Comparison of ENCODE assay signal across 20 cellular contexts in genomic region chr10:46037107-46037900, GRCh38. TPM values are rescaled to one million over a fixed set of nuclear protein-coding genes. Genes with fewer than 3 reads are reported as not detected.
DNase-seq lines count a peak whose midpoint lies in the region; ATAC-seq and TF ChIP-seq lines count a peak whose summit lies in the region.
"Had no signal": no experiment of that assay in that cellular context is flagged by ENCODE, and none has a peak within 500 bp of the region (broad histone marks: within the 10 kb centered on the region; RNA-seq: fewer than 3 reads in every experiment).

No MANE protein-coding gene starts in this region.

- H3K4me3 Mint-ChIP-seq in activated CD8-positive, alpha-beta memory T cell treated with anti-CD3 and anti-CD28 coated beads, Interleukin-2, amount 10 ng/mL, durations not matched to agents 7 days and 5 days, result no peak overlapping the region
- H3K4me3 Mint-ChIP-seq in H9, result no peak overlapping the region
- H3K4me3 Mint-ChIP-seq: CD4-positive, alpha-beta T cell; GM23338 had no signal

- no peak overlapping the region for H2BK20ac ChIP-seq in H9 (ENCODE audit: low read depth, low read length, poor library complexity, severe bottlenecking)

- no peak overlapping the region for H3K56ac ChIP-seq in mesendoderm (ENCODE audit: low read length)
- H3K56ac ChIP-seq in H9 (ENCODE audit: insufficient read length, low read depth, low read length), result no peak overlapping the region

- no peak overlapping the region for H3T11ph ChIP-seq in H9 (ENCODE audit: low read length)

- H3K36me3 Mint-ChIP-seq in activated CD8-positive, alpha-beta memory T cell treated with anti-CD3 and anti-CD28 coated beads, Interleukin-2, amount 10 ng/mL, durations not matched to agents 7 days and 5 days, result no peaks in the 10 kb centered on the region
- no peaks in the 10 kb centered on the region for H3K36me3 Mint-ChIP-seq in H9 (ENCODE audit: insufficient read depth in 1 of 3, low read depth in 3 of 3)

- H2BK12ac ChIP-seq in H9 (ENCODE audit: insufficient read length, low read depth, low read length), result no peak overlapping the region

- no peak overlapping the region for H3K27ac ChIP-seq in mesendoderm (ENCODE audit: low read depth, low read length)
- no peak overlapping the region for H3K27ac ChIP-seq in H9 (ENCODE audit: insufficient read length, low read depth, low read length)
- H3K27ac ChIP-seq: 22Rv1, A549, C4-2B, HL-60 had no signal

- peak overlapping the region; percentile 7 for H3K4me3 ChIP-seq in endocrine pancreas (ENCODE audit: control insufficient read depth, insufficient read depth, low read length)
- H3K4me3 ChIP-seq in mesendoderm (ENCODE audit: low read length), result no peak overlapping the region
- H3K4me3 ChIP-seq: A549, GM23338 had no signal

- no peaks in the 10 kb centered on the region for H3K9me3 ChIP-seq in endocrine pancreas (ENCODE audit: control insufficient read depth, low read length)
- no peaks in the 10 kb centered on the region for H3K9me3 ChIP-seq in H9 (ENCODE audit: control insufficient read depth, low read depth, low read length)
- H3K9me3 ChIP-seq: A549, Caco-2 had no signal

- H2BK5ac ChIP-seq in mesendoderm (ENCODE audit: low read length) (no peak overlapping the region), H9 (ENCODE audit: insufficient read length, low read length) (no peak overlapping the region)

- H3K36me3 ChIP-seq in endocrine pancreas (ENCODE audit: control insufficient read depth, insufficient read depth, low read length) (no peaks in the 10 kb centered on the region), mesendoderm (ENCODE audit: control insufficient read depth, insufficient read depth, low read length) (no peaks in the 10 kb centered on the region)

- no peak for ATAC-seq in activated CD8-positive, alpha-beta memory T cell treated with anti-CD3 and anti-CD28 coated beads, Interleukin-2, amount 10 ng/mL, durations not matched to agents 7 days and 5 days
- no peak for ATAC-seq in GM21825 (IDR thresholded peaks at IDR 0.05; ENCODE audit: unreplicated experiment)
- ATAC-seq: GM23338 had no signal

- H3K27me3 ChIP-seq in endocrine pancreas (ENCODE audit: control insufficient read depth, insufficient read depth, low read length) (no peaks in the 10 kb centered on the region), mesendoderm (ENCODE audit: insufficient read depth, low read length, poor library complexity) (no peaks in the 10 kb centered on the region), H9 (ENCODE audit: insufficient read depth, low read length) (no peaks in the 10 kb centered on the region)

- H4K20me1 ChIP-seq in H9 (ENCODE audit: control insufficient read depth, insufficient read depth, insufficient read length), result no peaks in the 10 kb centered on the region

- no peaks in the 10 kb centered on the region for H3K79me1 ChIP-seq in mesendoderm (ENCODE audit: low read length)
- H3K79me1 ChIP-seq in H9 (ENCODE audit: insufficient read depth, low read depth, low read length, poor library complexity, severe bottlenecking), result no peaks in the 10 kb centered on the region

- H3K4me1 Mint-ChIP-seq in activated CD8-positive, alpha-beta memory T cell treated with anti-CD3 and anti-CD28 coated beads, Interleukin-2, amount 10 ng/mL, durations not matched to agents 7 days and 5 days, result peaks cover 5% of the 10 kb centered on the region
- 0 out of 4 replicates have a peak, but pooled peaks cover 0 to under 1% of the 10 kb centered on the region in 2 experiments for H3K4me1 Mint-ChIP-seq in H9

- H2BK15ac ChIP-seq in mesendoderm (replicated peaks; ENCODE audit: low read depth) (no peak overlapping the region), H9 (ENCODE audit: low read depth, low read length) (no peak overlapping the region)

- H3K18ac ChIP-seq in mesendoderm (ENCODE audit: low read length) (no peak overlapping the region), H9 (ENCODE audit: insufficient read length, low read depth, low read length) (no peak overlapping the region)

- no peaks in the 10 kb centered on the region for H3K9me3 Mint-ChIP-seq in activated CD8-positive, alpha-beta memory T cell treated with anti-CD3 and anti-CD28 coated beads, Interleukin-2, amount 10 ng/mL, durations not matched to agents 7 days and 5 days (ENCODE audit: low read depth)
- no peaks in the 10 kb centered on the region for H3K9me3 Mint-ChIP-seq in H9
- H3K9me3 Mint-ChIP-seq: CD4-positive, alpha-beta T cell; GM23338 had no signal

- no peak overlapping the region for H3K27ac Mint-ChIP-seq in activated CD8-positive, alpha-beta memory T cell treated with anti-CD3 and anti-CD28 coated beads, Interleukin-2, amount 10 ng/mL, durations not matched to agents 7 days and 5 days
- no peak overlapping the region for H3K27ac Mint-ChIP-seq in H9
- H3K27ac Mint-ChIP-seq: CD4-positive, alpha-beta T cell; GM23338 had no signal

- no CpG with 5 or more reads among the region's 8 CpGs for WGBS in mesendoderm (ENCODE audit: extremely low coverage, insufficient coverage, low lambda C conversion rate)
- no CpG with 5 or more reads among the region's 8 CpGs for WGBS in H9 (ENCODE audit: extremely low coverage, insufficient read length, low lambda C conversion rate)

- H4K8ac ChIP-seq in mesendoderm (ENCODE audit: low read depth, low read length) (no peak overlapping the region), H9 (replicated peaks; ENCODE audit: insufficient read length, low read depth, low read length) (no peak overlapping the region)

- H3K4me1 ChIP-seq in endocrine pancreas (ENCODE audit: control insufficient read depth, insufficient read depth, low read length) (no peaks in the 10 kb centered on the region), mesendoderm (ENCODE audit: control insufficient read depth, low read depth, low read length) (peaks cover 4% of the 10 kb centered on the region), H9 (ENCODE audit: insufficient read depth, low read length) (no peaks in the 10 kb centered on the region)

- H3K4ac ChIP-seq in mesendoderm (ENCODE audit: low read depth, low read length), result no peak overlapping the region
- no peak overlapping the region for H3K4ac ChIP-seq in H9 (ENCODE audit: low read depth, low read length)

- no peak overlapping the region for H3K14ac ChIP-seq in H9 (ENCODE audit: insufficient read depth, low read length)

- H3K23ac ChIP-seq in mesendoderm (ENCODE audit: low read length) (no peak overlapping the region), H9 (ENCODE audit: insufficient read length, low read depth, low read length) (no peak overlapping the region)

- H2AK5ac ChIP-seq in mesendoderm (ENCODE audit: low read length) (peak overlapping the region; percentile 71), H9 (ENCODE audit: insufficient read length, low read length) (no peak overlapping the region)

- no peaks in the 10 kb centered on the region for H3K23me2 ChIP-seq in H9 (ENCODE audit: insufficient read length, low read depth, low read length, poor library complexity, severe bottlenecking)

- H3K79me2 ChIP-seq in mesendoderm (ENCODE audit: control insufficient read depth, insufficient read depth, low read length), result no peaks in the 10 kb centered on the region
- no peaks in the 10 kb centered on the region for H3K79me2 ChIP-seq in H9 (ENCODE audit: insufficient read depth, low read length)

- no peak overlapping the region for H4K91ac ChIP-seq in H9 (ENCODE audit: insufficient read length, low read depth, low read length)

- CTCF ChIA-PET in activated CD8-positive, alpha-beta memory T cell treated with anti-CD3 and anti-CD28 coated beads, Interleukin-2, amount 10 ng/mL, durations not matched to agents 7 days and 5 days (lab: Charles Lee), result no interaction called here

- H4K5ac ChIP-seq in mesendoderm (ENCODE audit: low read length) (no peak overlapping the region), H9 (ENCODE audit: insufficient read length, low read depth, low read length) (no peak overlapping the region)

- no peak for TF ChIP-seq CTCF in H9 (conservative IDR thresholded peaks at IDR 0.05)

- no peak overlapping the region for H2AFZ ChIP-seq in H9 (ENCODE audit: low read length)

- no peak overlapping the region for H2BK120ac ChIP-seq in mesendoderm (ENCODE audit: low read depth, low read length)
- no peak overlapping the region for H2BK120ac ChIP-seq in H9 (ENCODE audit: low read depth, low read length, poor library complexity, severe bottlenecking)

- H3K27me3 Mint-ChIP-seq in activated CD8-positive, alpha-beta memory T cell treated with anti-CD3 and anti-CD28 coated beads, Interleukin-2, amount 10 ng/mL, durations not matched to agents 7 days and 5 days, result peaks cover 13% of the 10 kb centered on the region
- no peaks in the 10 kb centered on the region for H3K27me3 Mint-ChIP-seq in H9 (ENCODE audit: low read depth)
- H3K27me3 Mint-ChIP-seq: CD4-positive, alpha-beta T cell had no signal

- DNase-seq in activated CD8-positive, alpha-beta memory T cell treated with anti-CD3 and anti-CD28 coated beads for 24 hours, result peak; percentile 19
- DNase-seq in activated CD8-positive, alpha-beta memory T cell treated with anti-CD3 and anti-CD28 coated beads, Interleukin-2, amount 10 ng/mL, durations not matched to agents 7 days and 5 days, result no peak
- no peak for DNase-seq in mesendoderm
- no peak for DNase-seq in H9
- DNase-seq in stimulated activated naive CD4-positive, alpha-beta T cell treated with Interleukin-2 at 50 U/mL for 16 hours (lab: John Stamatoyannopoulos, UW), result no peak
- DNase-seq: AML-193; Caco-2; CD4-positive, alpha-beta T cell; H7; IMR-90; KBM-7 had no signal

- no peak overlapping the region for H3K9ac ChIP-seq in endocrine pancreas (ENCODE audit: control insufficient read depth, insufficient read depth, low read length)
- no peak overlapping the region for H3K9ac ChIP-seq in mesendoderm (ENCODE audit: low read length)
- no peak overlapping the region for H3K9ac ChIP-seq in H9 (ENCODE audit: extremely low read depth, insufficient read length, low read length)

- H3K4me2 ChIP-seq in mesendoderm (ENCODE audit: low read length) (no peak overlapping the region), H9 (ENCODE audit: insufficient read depth, insufficient read length, low read length) (no peak overlapping the region)
- H3K4me2 ChIP-seq: A549, GM23338 had no signal

RNA-seq across cellular contexts. Expression of gene NCOA4, which starts 6.9 kb away (rescaled TPM):
- 100 to 1,000 TPM in 1 of 2 experiments, 10 to 100 TPM in 1; 90.9 to 122 TPM for total RNA-seq in activated CD8-positive, alpha-beta memory T cell treated with anti-CD3 and anti-CD28 coated beads, Interleukin-2, amount 10 ng/mL, durations not matched to agents 7 days and 5 days
- 58.2 TPM for polyA plus RNA-seq in mesendoderm (2013, experiment 1 of 2)
- 58.6 TPM for polyA plus RNA-seq in mesendoderm (2013, experiment 2 of 2)
- total RNA-seq in H9 (2021), result 83.3 and 83.9 TPM in 2 replicates

RNA-seq across cellular contexts. Expression of gene MSMB, which starts 8.8 kb away (rescaled TPM):
- total RNA-seq in activated CD8-positive, alpha-beta memory T cell treated with anti-CD3 and anti-CD28 coated beads, Interleukin-2, amount 10 ng/mL, durations not matched to agents 7 days and 5 days, result not detected
- 0.18 TPM for polyA plus RNA-seq in mesendoderm (2013, experiment 1 of 2)
- polyA plus RNA-seq in mesendoderm (2013, experiment 2 of 2), result not detected
- total RNA-seq in H9 (2021), result not detected in 2 replicates
- total RNA-seq: CD4-positive, alpha-beta T cell; GM23338; H7; HT1080; IMR-90 had no signal
- polyA plus RNA-seq: BJ, GM23338, IMR-90 had no signal
